8 cellular contexts compared by ENCODE assay signal in the genomic region with DNA sequence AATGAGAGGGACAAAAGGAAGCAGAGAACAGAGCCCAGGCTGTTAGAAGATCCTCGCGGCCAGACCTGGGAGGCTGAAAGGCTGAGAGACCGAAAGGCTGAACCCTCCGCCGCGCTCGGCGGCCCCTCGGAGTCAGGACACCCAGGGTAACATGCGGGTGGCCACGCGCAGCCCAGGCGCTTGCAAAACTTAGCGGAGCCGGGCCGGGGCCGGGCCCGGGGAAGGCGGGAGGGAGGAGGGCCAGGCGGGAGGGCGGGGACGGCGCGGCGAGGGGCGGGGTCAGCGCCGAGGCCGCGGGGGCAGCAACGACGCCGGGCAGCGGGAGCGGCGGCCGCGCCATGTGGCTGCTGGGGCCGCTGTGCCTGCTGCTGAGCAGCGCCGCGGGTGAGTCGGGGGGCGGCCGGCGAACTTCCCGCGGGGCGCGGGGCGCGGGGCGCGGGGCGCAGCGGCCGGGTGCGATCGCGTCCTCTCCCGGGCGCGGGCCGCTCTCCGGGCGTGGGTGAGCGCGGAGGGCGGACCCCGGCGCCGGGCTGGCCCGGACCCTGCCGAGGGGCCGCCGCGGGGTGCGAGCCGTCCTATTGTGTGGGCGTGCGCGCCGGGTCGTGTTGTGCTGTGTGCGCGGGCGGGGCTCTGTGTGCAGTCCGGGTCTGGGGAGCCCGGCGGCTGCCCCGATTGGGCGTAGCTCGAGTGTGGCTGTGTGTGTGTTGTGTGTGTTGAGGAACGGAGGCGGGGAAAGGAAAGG.
DNase-seq lines count a peak whose midpoint lies in the region; ATAC-seq and TF ChIP-seq lines count a peak whose summit lies in the region.

A gene with protein sequence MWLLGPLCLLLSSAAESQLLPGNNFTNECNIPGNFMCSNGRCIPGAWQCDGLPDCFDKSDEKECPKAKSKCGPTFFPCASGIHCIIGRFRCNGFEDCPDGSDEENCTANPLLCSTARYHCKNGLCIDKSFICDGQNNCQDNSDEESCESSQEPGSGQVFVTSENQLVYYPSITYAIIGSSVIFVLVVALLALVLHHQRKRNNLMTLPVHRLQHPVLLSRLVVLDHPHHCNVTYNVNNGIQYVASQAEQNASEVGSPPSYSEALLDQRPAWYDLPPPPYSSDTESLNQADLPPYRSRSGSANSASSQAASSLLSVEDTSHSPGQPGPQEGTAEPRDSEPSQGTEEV (plus strand): TSS at position 302 of the 742 bp plus-strand sequence. CDS start 37 bp downstream, at position 339.

- TF ChIP-seq CTCF in GM12875 (IDR thresholded peaks at IDR 0.05; ENCODE audit: borderline replicate concordance, insufficient read depth, low read depth, low read length) = no peak

- ATAC-seq in HG02623 (IDR thresholded peaks at IDR 0.05; ENCODE audit: unreplicated experiment) = peak; percentile 76
- peak; percentile 42 to 57 for ATAC-seq in activated CD4-positive, CD25-positive, alpha-beta regulatory T cell treated with anti-CD3 and anti-CD28 coated beads, Interleukin-2, amount 50 U/mL, for 24 hours

- H3K36me3 Mint-ChIP-seq in dendritic cell treated with granulocyte-macrophage colony-stimulating factor and Interleukin-4, amounts not matched to agents 40 ng/mL and 50 ng/mL, for 4 days (ENCODE audit: low read depth) = no peaks in the 10 kb centered on the region

- peaks cover 24% of the 10 kb centered on the region for H3K27me3 Mint-ChIP-seq in dendritic cell treated with granulocyte-macrophage colony-stimulating factor and Interleukin-4, amounts not matched to agents 40 ng/mL and 50 ng/mL, for 4 days

- H3K9me3 Mint-ChIP-seq in dendritic cell treated with granulocyte-macrophage colony-stimulating factor and Interleukin-4, amounts not matched to agents 40 ng/mL and 50 ng/mL, for 4 days = no peaks in the 10 kb centered on the region

- peak within 1 kb of the TSS; percentile 85 for H3K4me3 Mint-ChIP-seq in dendritic cell treated with granulocyte-macrophage colony-stimulating factor and Interleukin-4, amounts not matched to agents 40 ng/mL and 50 ng/mL, for 4 days

- peak within 1 kb of the TSS; percentile 77 for H3K27ac Mint-ChIP-seq in dendritic cell treated with granulocyte-macrophage colony-stimulating factor and Interleukin-4, amounts not matched to agents 40 ng/mL and 50 ng/mL, for 4 days

- H3K4me1 Mint-ChIP-seq in dendritic cell treated with granulocyte-macrophage colony-stimulating factor and Interleukin-4, amounts not matched to agents 40 ng/mL and 50 ng/mL, for 4 days (ENCODE audit: low read depth) = peaks cover 26% of the 10 kb centered on the region

- DNase-seq in NCI-H187 treated with DMSO at 0.1 percent for 48 hours (lab: John Stamatoyannopoulos, UW) (peak; percentile 30), left kidney (ENCODE audit: low read depth, low spot score) (peak; percentile 96), middle frontal gyrus (ENCODE audit: extremely low spot score, low spot score) (no peak)
- peak; percentile 13 to 23 for DNase-seq in stimulated activated CD4-positive, alpha-beta T cell treated with anti-CD3 and anti-CD28 coated beads, Interleukin-15, amount 100 ng/mL, for 48 hours (ENCODE audit: low read depth in 2 of 2)

- intact Hi-C loops in dendritic cell treated with granulocyte-macrophage colony-stimulating factor and Interleukin-4, amounts not matched to agents 40 ng/mL and 50 ng/mL, for 4 days (cut with micrococcal nuclease) = no loop called here

- peak within 1 kb of the TSS; percentile 44 for H3K4me3 ChIP-seq in GM12875 (ENCODE audit: low read depth, low read length)
